In genomic region chr10:129861776-129862530, GRCh38 we compare ENCODE assay signal across 23 cellular contexts.
"Had no signal": no experiment of that assay in that cellular context is flagged by ENCODE, and none has a peak within 500 bp of the region (broad histone marks: within the 10 kb centered on the region; RNA-seq: fewer than 3 reads in every experiment).

No MANE protein-coding gene starts in this region.

- H3K9me3 ChIP-seq: uterus had no signal

- ATAC-seq: activated T-cell treated with anti-CD3 and anti-CD28 coated beads, Interleukin-2, amount 50 U/mL, for 4 hours; foreskin keratinocyte; left ventricle myocardium superior; natural killer cell treated with Interleukin-12 subunit alpha and Interleukin-12 subunit beta and Interleukin-15 and Interleukin-18, amount 100 ng/mL, for 72 hours; right cardiac atrium; stimulated activated effector memory CD8-positive, alpha-beta T cell treated with anti-CD3 and anti-CD28 coated beads, Interleukin-12 subunit alpha, Interleukin-12 subunit beta, amount 100 ng/mL, for 72 hours; stimulated activated naive CD8-positive, alpha-beta T cell treated with anti-CD3 and anti-CD28 coated beads, Interleukin-15, amount 100 ng/mL, for 72 hours had no signal

- H3K27ac ChIP-seq: foreskin keratinocyte, hepatocyte, parathyroid adenoma, skin epidermis, uterus had no signal

- H3K27me3 ChIP-seq: foreskin keratinocyte, hepatocyte, uterus had no signal

- H3K4me1 ChIP-seq: foreskin keratinocyte, parathyroid adenoma, uterus had no signal

- H3K36me3 ChIP-seq: uterus had no signal

- H3K4me3 ChIP-seq: hepatocyte, skin epidermis, uterus had no signal

- DNase-seq: activated B cell treated with CpG ODN at 0.5 μM for 24 hours; activated CD4-positive, alpha-beta T cell treated with anti-CD3 and anti-CD28 coated beads for 4 hours; activated CD4-positive, alpha-beta T cell treated with anti-CD3 and anti-CD28 coated beads, Interleukin-2, amount 50 U/mL, for 48 hours; activated CD8-positive, alpha-beta memory T cell treated with anti-CD3 and anti-CD28 coated beads, Interleukin-2, amount 50 U/mL, for 48 hours; activated naive CD4-positive, alpha-beta T cell; activated naive CD8-positive, alpha-beta T cell treated with anti-CD3 and anti-CD28 coated beads for 36 hours; activated T-cell treated with anti-CD3 and anti-CD28 coated beads, Interleukin-2, amount 50 U/mL, for 4 hours; central memory CD4-positive, alpha-beta T cell; dermis blood vessel endothelial cell; effector memory CD4-positive, alpha-beta T cell; foreskin keratinocyte; left ventricle myocardium superior; nucleus accumbens; right cardiac atrium; stimulated activated CD4-positive, alpha-beta T cell treated with anti-CD3 and anti-CD28 coated beads, Interleukin-1b, Interleukin-23, amount 100 ng/mL, for 48 hours; stimulated activated naive CD8-positive, alpha-beta T cell treated with anti-CD3 and anti-CD28 coated beads, Interleukin-15, amount 100 ng/mL, for 72 hours; trophoblast cell; uterus had no signal
